Comparison of ENCODE assay signal across 25 cellular contexts in genomic region chr9:128822407-128823042, GRCh38.
"Had no signal": no experiment of that assay in that cellular context is flagged by ENCODE, and none has a peak within 500 bp of the region (broad histone marks: within the 10 kb centered on the region; RNA-seq: fewer than 3 reads in every experiment).

No MANE protein-coding gene starts in this region.

- DNase-seq: activated B cell treated with CpG ODN at 0.5 μM for 24 hours; activated CD8-positive, alpha-beta T cell treated with anti-CD3 and anti-CD28 coated beads for 36 hours; activated effector memory CD4-positive, alpha-beta T cell treated with anti-CD3 and anti-CD28 coated beads, Interleukin-2, amount 50 U/mL, for 16 hours; activated naive CD4-positive, alpha-beta T cell treated with anti-CD3 and anti-CD28 coated beads for 36 hours; activated naive CD8-positive, alpha-beta T cell treated with anti-CD3 and anti-CD28 coated beads for 36 hours; cortex of kidney; effector memory CD8-positive, alpha-beta T cell; esophagus squamous epithelium; foreskin melanocyte; left lung; lower lobe of right lung; mesenchymal stem cell; naive thymus-derived CD8-positive, alpha-beta T cell; small intestine; stimulated activated CD4-positive, alpha-beta T cell treated with anti-CD3 and anti-CD28 coated beads, Interleukin-4, amount 100 ng/mL, for 4 hours; stimulated activated CD8-positive, alpha-beta memory T cell treated with anti-CD3 and anti-CD28 coated beads, Interleukin-4, amount 100 ng/mL, for 48 hours; stimulated activated naive CD4-positive, alpha-beta T cell; T-helper 1 cell; tibial artery; upper lobe of right lung had no signal

- ATAC-seq: activated CD8-positive, alpha-beta T cell treated with anti-CD3 and anti-CD28 coated beads for 36 hours; effector memory CD8-positive, alpha-beta T cell; left lung; lower lobe of right lung; naive thymus-derived CD8-positive, alpha-beta T cell; sciatic nerve; upper lobe of right lung had no signal

- H3K4me3 ChIP-seq: ascending aorta, esophagus squamous epithelium, left lung, lower lobe of right lung, suprapubic skin, tibial artery, upper lobe of right lung had no signal

- FAIRE-seq: small intestine had no signal

- H3K9me3 Mint-ChIP-seq: activated B cell treated with CpG ODN at 0.5 μM for 24 hours; activated CD8-positive, alpha-beta T cell treated with anti-CD3 and anti-CD28 coated beads for 36 hours; activated naive CD4-positive, alpha-beta T cell treated with anti-CD3 and anti-CD28 coated beads for 36 hours; activated naive CD8-positive, alpha-beta T cell treated with anti-CD3 and anti-CD28 coated beads for 36 hours; effector memory CD8-positive, alpha-beta T cell; naive thymus-derived CD8-positive, alpha-beta T cell; T-helper 2 cell treated with Interferon-gamma antibody and Interleukin-4, amounts not matched to agents 5 μg/mL and 100 μg/mL, for 36 hours had no signal

- H3K4me3 Mint-ChIP-seq: activated B cell treated with CpG ODN at 0.5 μM for 24 hours; activated CD8-positive, alpha-beta T cell treated with anti-CD3 and anti-CD28 coated beads for 36 hours; activated naive CD4-positive, alpha-beta T cell treated with anti-CD3 and anti-CD28 coated beads for 36 hours; activated naive CD8-positive, alpha-beta T cell treated with anti-CD3 and anti-CD28 coated beads for 36 hours; effector memory CD8-positive, alpha-beta T cell; T-helper 2 cell treated with Interferon-gamma antibody and Interleukin-4, amounts not matched to agents 5 μg/mL and 100 μg/mL, for 36 hours had no signal

- H3K27me3 Mint-ChIP-seq: activated B cell treated with CpG ODN at 0.5 μM for 24 hours; activated CD8-positive, alpha-beta T cell treated with anti-CD3 and anti-CD28 coated beads for 36 hours; effector memory CD8-positive, alpha-beta T cell; naive thymus-derived CD8-positive, alpha-beta T cell had no signal

- H3K27ac Mint-ChIP-seq: activated B cell treated with CpG ODN at 0.5 μM for 24 hours; activated CD8-positive, alpha-beta T cell treated with anti-CD3 and anti-CD28 coated beads for 36 hours; activated naive CD4-positive, alpha-beta T cell treated with anti-CD3 and anti-CD28 coated beads for 36 hours; activated naive CD8-positive, alpha-beta T cell treated with anti-CD3 and anti-CD28 coated beads for 36 hours; brain; effector memory CD8-positive, alpha-beta T cell; T-helper 2 cell treated with Interferon-gamma antibody and Interleukin-4, amounts not matched to agents 5 μg/mL and 100 μg/mL, for 36 hours had no signal

- H3K9me3 ChIP-seq: ascending aorta, esophagus squamous epithelium, left lung, lower lobe of right lung, suprapubic skin, tibial artery, upper lobe of right lung had no signal

- H3K27me3 ChIP-seq: ascending aorta, esophagus squamous epithelium, suprapubic skin, tibial artery, upper lobe of right lung had no signal

- H3K27ac ChIP-seq: ascending aorta, esophagus squamous epithelium, left lung, lower lobe of right lung, suprapubic skin, tibial artery, upper lobe of right lung had no signal
